In the genomic region with DNA sequence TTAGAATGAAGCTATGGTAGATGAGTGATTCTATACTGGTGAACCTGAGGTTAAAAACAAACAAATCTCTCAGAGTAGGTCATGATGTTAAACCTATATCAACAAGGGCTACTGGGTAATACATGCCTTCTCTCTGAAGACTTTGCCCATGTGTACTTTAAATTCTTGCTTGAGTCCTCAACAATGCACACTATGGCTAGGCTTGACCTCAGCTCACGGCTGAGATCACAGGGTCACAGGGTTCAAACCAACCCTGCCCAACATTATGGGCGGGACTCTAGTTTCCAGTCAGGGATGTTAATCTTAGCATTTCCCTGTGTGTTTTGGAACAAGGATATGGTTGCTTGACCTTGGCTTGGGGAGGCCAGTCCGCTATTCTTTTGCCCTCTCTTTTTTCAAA, we compare ENCODE assay signal across 17 cellular contexts. TPM values are rescaled to one million over a fixed set of nuclear protein-coding genes. Genes with fewer than 3 reads are reported as not detected.
DNase-seq lines count a peak whose midpoint lies in the region; ATAC-seq, FAIRE-seq and TF ChIP-seq lines count a peak whose summit lies in the region.
"Had no signal": no experiment of that assay in that cellular context is flagged by ENCODE, and none has a peak within 500 bp of the region (broad histone marks: within the 10 kb centered on the region; RNA-seq: fewer than 3 reads in every experiment).

No MANE protein-coding gene starts in this region.

- peak in 1 of 2 experiments; percentile 61; a peak in 1 of 4 replicates for TF ChIP-seq EP300 in HepG2 (IDR thresholded peaks at IDR 0.05; ENCODE audit: low read depth in 2 of 2, low read length in 2 of 2)
- no peak; the same call in 1 of the 2 replicates for TF ChIP-seq EP300 in HepG2 (CRISPR knock-in tag; IDR thresholded peaks at IDR 0.05; ENCODE audit: borderline replicate concordance)

- no TSS peak for BruUV-seq in Caco-2 (replicated peaks; lab: Mats Ljungman, UMichigan)
- BruUV-seq in HepG2 (replicated peaks; lab: Mats Ljungman, UMichigan): no TSS peak

- H3K4me1 ChIP-seq in CD4-positive, CD25-positive, alpha-beta regulatory T cell (ENCODE audit: control insufficient read depth, insufficient read depth, low read length, poor library complexity, severe bottlenecking): peaks cover 90% of the 10 kb centered on the region
- H3K4me1 ChIP-seq in Caco-2 (peaks cover 36% of the 10 kb centered on the region), HepG2 (ENCODE audit: insufficient read depth, low read length) (peaks cover 27% of the 10 kb centered on the region)
- H3K4me1 ChIP-seq: BE2C had no signal

- POLR2A ChIA-PET in Caco-2 (lab: Charles Lee) (no interaction called here), HepG2 (lab: Yijun Ruan, JAX) (no interaction called here)

- H3K27me3 ChIP-seq in CD4-positive, CD25-positive, alpha-beta regulatory T cell (ENCODE audit: control insufficient read depth, insufficient read depth, low read length): no peaks in the 10 kb centered on the region
- H3K27me3 ChIP-seq in Caco-2 (replicated peaks; ENCODE audit: control insufficient read depth, insufficient read depth, low read length): no peaks in the 10 kb centered on the region
- no peaks in the 10 kb centered on the region for H3K27me3 ChIP-seq in HepG2 (ENCODE audit: control insufficient read depth in 1 of 2, insufficient read depth in 2 of 2, low read length in 2 of 2)
- H3K27me3 ChIP-seq: brain microvascular endothelial cell, neutrophil had no signal

- peak overlapping the region; percentile 80 to 97 (median 90) for H3K27ac Mint-ChIP-seq in CD4-positive, CD25-positive, alpha-beta regulatory T cell
- H3K27ac Mint-ChIP-seq in Caco-2 (ENCODE audit: unreplicated experiment): peak overlapping the region; percentile 37
- H3K27ac Mint-ChIP-seq in activated naive CD8-positive, alpha-beta T cell: peak overlapping the region; percentile 100
- H3K27ac Mint-ChIP-seq: stimulated activated naive B cell treated with anti-CD40 and anti-IgM and Interleukin-4, amounts not matched to agents 10 μg/mL and 1 μg/mL and 100 μg/mL, for 72 hours had no signal

- H3K4me3 Mint-ChIP-seq in CD4-positive, CD25-positive, alpha-beta regulatory T cell: peak overlapping the region; percentile 95 to 99 (median 96)
- no peak overlapping the region for H3K4me3 Mint-ChIP-seq in Caco-2 (ENCODE audit: unreplicated experiment)
- H3K4me3 Mint-ChIP-seq in activated naive CD8-positive, alpha-beta T cell: peak overlapping the region; percentile 96
- H3K4me3 Mint-ChIP-seq: stimulated activated naive B cell treated with anti-CD40 and anti-IgM and Interleukin-4, amounts not matched to agents 10 μg/mL and 1 μg/mL and 100 μg/mL, for 72 hours had no signal

- peak overlapping the region; percentile 21; the same call in 1 of the 2 replicates for H3K4me2 ChIP-seq in HepG2 (ENCODE audit: low read depth, low read length)

- peak overlapping the region; percentile 98 for H3K4me3 ChIP-seq in CD4-positive, CD25-positive, alpha-beta regulatory T cell (ENCODE audit: low read depth, low read length)
- H3K4me3 ChIP-seq in Caco-2 (ENCODE audit: low read depth, low read length) (no peak overlapping the region), HepG2 (replicated peaks in 1 of 3; ENCODE audit: insufficient read depth in 1 of 3, low read depth in 2 of 3, low read length in 3 of 3) (no peak overlapping the region)

- no peak for TF ChIP-seq POLR2A in HepG2 (IDR thresholded peaks at IDR 0.05; ENCODE audit: insufficient read depth in 1 of 2, low read depth in 2 of 2, low read length in 2 of 2)

- H3K79me2 ChIP-seq in HepG2 (ENCODE audit: insufficient read depth, low read length): no peaks in the 10 kb centered on the region

- H3K9me3 Mint-ChIP-seq in CD4-positive, CD25-positive, alpha-beta regulatory T cell: peaks cover 0 to 5% (median 0%) of the 10 kb centered on the region in 7 donors
- H3K9me3 Mint-ChIP-seq in Caco-2 (ENCODE audit: unreplicated experiment): peaks cover 28% of the 10 kb centered on the region
- H3K9me3 Mint-ChIP-seq in activated naive CD8-positive, alpha-beta T cell (ENCODE audit: low read depth): peaks cover 5% of the 10 kb centered on the region
- H3K9me3 Mint-ChIP-seq: stimulated activated naive B cell treated with anti-CD40 and anti-IgM and Interleukin-4, amounts not matched to agents 10 μg/mL and 1 μg/mL and 100 μg/mL, for 72 hours had no signal

- H2AFZ ChIP-seq in HepG2 (ENCODE audit: low read length): no peak overlapping the region

- no peaks in the 10 kb centered on the region for H3K27me3 Mint-ChIP-seq in CD4-positive, CD25-positive, alpha-beta regulatory T cell
- no peaks in the 10 kb centered on the region for H3K27me3 Mint-ChIP-seq in Caco-2 (ENCODE audit: insufficient read depth, unreplicated experiment)
- no peaks in the 10 kb centered on the region for H3K27me3 Mint-ChIP-seq in activated naive CD8-positive, alpha-beta T cell

- H3K4me1 Mint-ChIP-seq in CD4-positive, CD25-positive, alpha-beta regulatory T cell: peaks cover 49 to 91% (median 78%) of the 10 kb centered on the region in 4 donors
- H3K4me1 Mint-ChIP-seq in Caco-2 (ENCODE audit: low read depth, unreplicated experiment): peaks cover 31% of the 10 kb centered on the region
- peaks cover 98% of the 10 kb centered on the region for H3K4me1 Mint-ChIP-seq in activated naive CD8-positive, alpha-beta T cell (ENCODE audit: low read depth)

- peaks cover 50% of the 10 kb centered on the region for H3K36me3 ChIP-seq in CD4-positive, CD25-positive, alpha-beta regulatory T cell (ENCODE audit: control insufficient read depth, insufficient read depth, low read length)
- H3K36me3 ChIP-seq in Caco-2 (ENCODE audit: control insufficient read depth, insufficient read depth, low read length) (no peaks in the 10 kb centered on the region), HepG2 (replicated peaks in 1 of 2; ENCODE audit: control insufficient read depth in 1 of 2, insufficient read depth in 2 of 2, low read length in 2 of 2) (no peaks in the 10 kb centered on the region)
- H3K36me3 ChIP-seq: BE2C, brain microvascular endothelial cell, neutrophil had no signal

- no peaks in the 10 kb centered on the region for H4K20me1 ChIP-seq in HepG2 (ENCODE audit: insufficient read depth, low read length)

- no peaks in the 10 kb centered on the region for H3K9me3 ChIP-seq in CD4-positive, CD25-positive, alpha-beta regulatory T cell (ENCODE audit: control insufficient read depth in 2 of 2, low read length in 2 of 2)
- H3K9me3 ChIP-seq in Caco-2 (no peaks in the 10 kb centered on the region), HepG2 (ENCODE audit: low read length) (no peaks in the 10 kb centered on the region)
- H3K9me3 ChIP-seq: BE2C, neutrophil had no signal

- WGBS in HepG2 (ENCODE audit: low lambda C conversion rate): 0% methylated on average over 3 of the region's 3 CpGs

- DNase-seq in CD4-positive, CD25-positive, alpha-beta regulatory T cell: no peak
- DNase-seq in Caco-2 (peak; percentile 74 to 82), HepG2 (ENCODE audit: low spot score) (peak; percentile 74), substantia nigra (lab: John Stamatoyannopoulos, UW) (no peak), nucleus accumbens (lab: John Stamatoyannopoulos, UW) (no peak)
- DNase-seq: BE2C; brain microvascular endothelial cell; DMS53; NCI-H2029; NCI-H526; stimulated activated naive B cell treated with anti-CD40 and anti-IgM and Interleukin-4, amounts not matched to agents 10 μg/mL and 1 μg/mL and 100 μg/mL, for 72 hours had no signal

- FAIRE-seq in HepG2 (lab: Jason Lieb, UNC): peak; percentile 81

- TF ChIP-seq CTCF in Caco-2 (IDR thresholded peaks at IDR 0.05; ENCODE audit: insufficient read depth in 1 of 2, low read depth in 1 of 2, low read length in 1 of 2, severe bottlenecking in 1 of 2, unreplicated experiment in 1 of 2): no peak
- TF ChIP-seq CTCF in HepG2 (CRISPR knock-in tag; IDR thresholded peaks at IDR 0.05): no peak

- CTCF ChIA-PET in Caco-2 (lab: Charles Lee): interaction anchor here (0.5 kb wide), 1 partner anchor 93 kb away, joined by 6 read pairs; no protein-coding TSS in a partner anchor
- CTCF ChIA-PET in HepG2 (lab: Yijun Ruan, JAX; ENCODE audit: low intra/inter-chr PET ratio, low total read pairs): no interaction called here

- intact Hi-C loops in Caco-2 (cut with micrococcal nuclease; ENCODE audit: unreplicated experiment): loop anchor here (1.0 to 2.0 kb wide), 3 partner anchors 26 to 101 kb away; no protein-coding TSS in a partner anchor
- intact Hi-C loops in HepG2 (cut with micrococcal nuclease; ENCODE audit: unreplicated experiment): loop anchor here (1.0 to 5.0 kb wide), 2 partner anchors 68 to 99 kb away; no protein-coding TSS in a partner anchor

- in situ Hi-C loops in HepG2 (cut with HindIII; ENCODE audit: extremely low pct_ligation_motif_present, low pct_unique_long_range_greater_than_20kb): no loop called here

- peak overlapping the region; percentile 93 for H3K27ac ChIP-seq in CD4-positive, CD25-positive, alpha-beta regulatory T cell (ENCODE audit: insufficient read depth, low read length, poor library complexity, severe bottlenecking)
- H3K27ac ChIP-seq in HepG2 (ENCODE audit: extremely low read length, insufficient read depth, low read length) (no peak overlapping the region), substantia nigra (ENCODE audit: low read depth, low read length, poor library complexity, severe bottlenecking) (no peak overlapping the region)
- H3K27ac ChIP-seq: brain microvascular endothelial cell, neutrophil had no signal

- no peak for TF ChIP-seq RAD21 in HepG2 (CRISPR knock-in tag; IDR thresholded peaks at IDR 0.05)

- no peak overlapping the region for H3K9ac ChIP-seq in HepG2 (ENCODE audit: insufficient read depth, low read depth, low read length)

- ATAC-seq in CD4-positive, CD25-positive, alpha-beta regulatory T cell (ENCODE audit: low read depth in 2 of 2): no peak
- ATAC-seq in HepG2 (peak; percentile 84), GM21737 (IDR thresholded peaks at IDR 0.05; ENCODE audit: unreplicated experiment) (no peak), GM19395 (IDR thresholded peaks at IDR 0.05; ENCODE audit: unreplicated experiment) (no peak)
- ATAC-seq: stimulated activated naive B cell treated with anti-CD40 and anti-IgM and Interleukin-4, amounts not matched to agents 10 μg/mL and 1 μg/mL and 100 μg/mL, for 72 hours had no signal

- peaks cover 70% of the 10 kb centered on the region for H3K36me3 Mint-ChIP-seq in CD4-positive, CD25-positive, alpha-beta regulatory T cell
- H3K36me3 Mint-ChIP-seq in Caco-2 (ENCODE audit: insufficient read depth, unreplicated experiment): no peaks in the 10 kb centered on the region
- peaks cover 41% of the 10 kb centered on the region for H3K36me3 Mint-ChIP-seq in activated naive CD8-positive, alpha-beta T cell
- H3K36me3 Mint-ChIP-seq: stimulated activated naive B cell treated with anti-CD40 and anti-IgM and Interleukin-4, amounts not matched to agents 10 μg/mL and 1 μg/mL and 100 μg/mL, for 72 hours had no signal

RNA-seq across cellular contexts. Expression of a gene that starts 7.7 kb away (rescaled TPM):
- 235 TPM for total RNA-seq in CD4-positive, CD25-positive, alpha-beta regulatory T cell
- polyA plus RNA-seq in CD4-positive, CD25-positive, alpha-beta regulatory T cell: 100 to 1,000 TPM in 3 of 4 donors, 10 to 100 TPM in 1; 92.6 to 184 (median 130) TPM
- 0.30 and 0.84 TPM in 2 replicates for total RNA-seq in Caco-2 (2022)
- total RNA-seq in HepG2 (2016; rRNA removed; fragmentation: Illumina TruSeq; extraction: Trizol): not detected in 2 replicates
- not detected in 2 replicates for total RNA-seq in HepG2 (2016; cell fraction: cytosol; rRNA removed; fragmentation: Illumina TruSeq; extraction: Trizol; ENCODE audit: low read depth)
- total RNA-seq in HepG2 (2016; cell fraction: insoluble cytoplasmic fraction; rRNA removed; fragmentation: Illumina TruSeq; extraction: Trizol): not detected in 2 replicates
- 0.03 TPM in 1 of 2 replicates, not detected in the other for total RNA-seq in HepG2 (2016; cell fraction: membrane; rRNA removed; fragmentation: Illumina TruSeq; extraction: Trizol)
- not detected in 2 replicates for total RNA-seq in HepG2 (2016; cell fraction: nucleus; rRNA removed; fragmentation: Illumina TruSeq; extraction: Trizol)
- not detected in 2 replicates for polyA plus RNA-seq in HepG2 (2011; rRNA removed)
- polyA plus RNA-seq in HepG2 (2011; cell fraction: cytosol; rRNA removed): 0.03 TPM in 2 replicates
- polyA plus RNA-seq in HepG2 (2011; cell fraction: nucleus; rRNA removed): not detected in 2 replicates
- polyA plus RNA-seq in HepG2 (2012): not detected in 2 replicates
- not detected in 2 replicates for polyA plus RNA-seq in HepG2 (2016; cell fraction: cytosol; fragmentation: Illumina TruSeq; extraction: Trizol; ENCODE audit: low read depth)
- not detected in 2 replicates for polyA plus RNA-seq in HepG2 (2016; cell fraction: insoluble cytoplasmic fraction; fragmentation: Illumina TruSeq; extraction: Trizol; ENCODE audit: low read depth)
- polyA plus RNA-seq in HepG2 (2016; cell fraction: membrane; fragmentation: Illumina TruSeq; extraction: Trizol; ENCODE audit: low read depth): not detected in 2 replicates
- polyA plus RNA-seq in HepG2 (2016; cell fraction: nucleus; fragmentation: Illumina TruSeq; extraction: Trizol; ENCODE audit: insufficient read depth, low read depth): not detected in 2 replicates
- polyA minus RNA-seq in HepG2 (2011; rRNA and poly(A)+ RNA removed; ENCODE audit: low replicate concordance): not detected in 2 replicates
- polyA minus RNA-seq in HepG2 (2011; cell fraction: cytosol; rRNA and poly(A)+ RNA removed): not detected in 2 replicates
- polyA minus RNA-seq in HepG2 (2011; cell fraction: nucleus; rRNA and poly(A)+ RNA removed): not detected in 2 replicates
- total RNA-seq: HT-29, M059J had no signal

Comparison
In these comparisons a context has a peak if more than half of its experiments do, and no peak if none do; other contexts are left out.
1. DNase-seq: peak in Caco-2 (2 of 2) and HepG2 (single experiment); none in CD4-positive, CD25-positive, alpha-beta regulatory T cell (0 of 3), substantia nigra (0 of 49) and nucleus accumbens (0 of 56).
2. H3K27ac Mint-ChIP-seq: peak in every context shown above with its lines; median percentile 100 in activated naive CD8-positive, alpha-beta T cell; 90 in CD4-positive, CD25-positive, alpha-beta regulatory T cell; 37 in Caco-2.
3. RNA of a gene that starts 7.7 kb away (total RNA-seq): 235 TPM in CD4-positive, CD25-positive, alpha-beta regulatory T cell (single experiment); 0.30 to 0.84 TPM in Caco-2 and 0.03 TPM in HepG2; every median in the first group is over 100 times any median in the second.